ENCODE assay signal across 1 cellular context in genomic region chr20:53547664-53548239, GRCh38.
TF ChIP-seq lines count a peak whose summit lies in the region.

No MANE protein-coding gene starts in this region.

TF ChIP-seq in K562, 482 proteins besides CTCF, POLR2A, EP300 and RAD21 (continued from another document):
- TF ChIP-seq, protein P1, sequence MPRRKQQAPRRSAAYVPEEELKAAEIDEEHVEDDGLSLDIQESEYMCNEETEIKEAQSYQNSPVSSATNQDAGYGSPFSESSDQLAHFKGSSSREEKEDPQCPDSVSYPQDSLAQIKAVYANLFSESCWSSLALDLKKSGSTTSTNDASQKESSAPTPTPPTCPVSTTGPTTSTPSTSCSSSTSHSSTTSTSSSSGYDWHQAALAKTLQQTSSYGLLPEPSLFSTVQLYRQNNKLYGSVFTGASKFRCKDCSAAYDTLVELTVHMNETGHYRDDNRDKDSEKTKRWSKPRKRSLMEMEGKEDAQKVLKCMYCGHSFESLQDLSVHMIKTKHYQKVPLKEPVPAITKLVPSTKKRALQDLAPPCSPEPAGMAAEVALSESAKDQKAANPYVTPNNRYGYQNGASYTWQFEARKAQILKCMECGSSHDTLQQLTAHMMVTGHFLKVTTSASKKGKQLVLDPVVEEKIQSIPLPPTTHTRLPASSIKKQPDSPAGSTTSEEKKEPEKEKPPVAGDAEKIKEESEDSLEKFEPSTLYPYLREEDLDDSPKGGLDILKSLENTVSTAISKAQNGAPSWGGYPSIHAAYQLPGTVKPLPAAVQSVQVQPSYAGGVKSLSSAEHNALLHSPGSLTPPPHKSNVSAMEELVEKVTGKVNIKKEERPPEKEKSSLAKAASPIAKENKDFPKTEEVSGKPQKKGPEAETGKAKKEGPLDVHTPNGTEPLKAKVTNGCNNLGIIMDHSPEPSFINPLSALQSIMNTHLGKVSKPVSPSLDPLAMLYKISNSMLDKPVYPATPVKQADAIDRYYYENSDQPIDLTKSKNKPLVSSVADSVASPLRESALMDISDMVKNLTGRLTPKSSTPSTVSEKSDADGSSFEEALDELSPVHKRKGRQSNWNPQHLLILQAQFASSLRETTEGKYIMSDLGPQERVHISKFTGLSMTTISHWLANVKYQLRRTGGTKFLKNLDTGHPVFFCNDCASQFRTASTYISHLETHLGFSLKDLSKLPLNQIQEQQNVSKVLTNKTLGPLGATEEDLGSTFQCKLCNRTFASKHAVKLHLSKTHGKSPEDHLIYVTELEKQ (CRISPR knock-in tag; IDR thresholded peaks at IDR 0.05), result no peak
- no peak for TF ChIP-seq ZNF551 (CRISPR knock-in tag; IDR thresholded peaks at IDR 0.05)
- TF ChIP-seq STAG1 (CRISPR knock-in tag; IDR thresholded peaks at IDR 0.05; ENCODE audit: borderline replicate concordance), result peak; percentile 63; the same call in 1 of the 2 replicates
- peak; percentile 70 for TF ChIP-seq ARID2 (IDR thresholded peaks at IDR 0.05)
- TF ChIP-seq JUND (IDR thresholded peaks at IDR 0.05; ENCODE audit: borderline replicate concordance, low read depth, low read length), result 0 out of 2 replicates have a peak, but pooled peaks have one; percentile 6
- TF ChIP-seq JUND (tag; IDR thresholded peaks at IDR 0.05; ENCODE audit: borderline replicate concordance, low read depth, low read length), result no peak
- TF ChIP-seq ZNF354B (CRISPR knock-in tag; IDR thresholded peaks at IDR 0.05), result no peak
- peak; percentile 89 for TF ChIP-seq DEAF1 (CRISPR knock-in tag; IDR thresholded peaks at IDR 0.05)
- TF ChIP-seq CC2D1A (IDR thresholded peaks at IDR 0.05), result peak; percentile 54; the same call in 1 of the 2 replicates
- TF ChIP-seq FOXK2 (conservative IDR thresholded peaks at IDR 0.05 in 1 of 2, IDR thresholded peaks at IDR 0.05 in 1 of 2; ENCODE audit: low read depth in 2 of 2), result 0 out of 4 replicates have a peak, but pooled peaks of 1 of the 2 experiments have one; percentile 21
- TF ChIP-seq SMC3 (conservative IDR thresholded peaks at IDR 0.05; ENCODE audit: insufficient read depth, low read depth, low read length), result peak; percentile 89
TF ChIP-seq in K562: peak in this region for 7.
